Comparison of ENCODE assay signal across 8 cellular contexts in genomic region chr4:63717384-63717783, GRCh38.
DNase-seq lines count a peak whose midpoint lies in the region; ATAC-seq, FAIRE-seq and TF ChIP-seq lines count a peak whose summit lies in the region.

No MANE protein-coding gene starts in this region.

- H3K27me3 ChIP-seq in bronchial epithelial cell (ENCODE audit: control insufficient read depth, insufficient read depth, low read length) = no peaks in the 10 kb centered on the region

- no peak for TF ChIP-seq POLR2A in GM18505 (IDR thresholded peaks at IDR 0.05; ENCODE audit: borderline replicate concordance, extremely low read depth, insufficient read depth, insufficient read length)

- H3K36me3 ChIP-seq in bronchial epithelial cell (ENCODE audit: control insufficient read depth, insufficient read depth, low read length) = no peaks in the 10 kb centered on the region

- H3K4me3 ChIP-seq in bronchial epithelial cell (ENCODE audit: low read depth, low read length) (no peak overlapping the region), retinal pigment epithelial cell (ENCODE audit: low read length) (no peak overlapping the region), foreskin fibroblast (ENCODE audit: low read depth in 1 of 2, low read length in 2 of 2) (no peak overlapping the region)

- no peak for TF ChIP-seq CTCF in bronchial epithelial cell (IDR thresholded peaks at IDR 0.05; ENCODE audit: insufficient read depth, low read length, severe bottlenecking)
- TF ChIP-seq CTCF in retinal pigment epithelial cell (conservative IDR thresholded peaks at IDR 0.05; ENCODE audit: low read depth, low read length) = peak; percentile 60
- no peak for TF ChIP-seq CTCF in foreskin fibroblast (IDR thresholded peaks at IDR 0.05; ENCODE audit: low read depth, low read length)

- ATAC-seq in GM18505 (IDR thresholded peaks at IDR 0.05; ENCODE audit: unreplicated experiment) = no peak
- ATAC-seq in HG02970 (IDR thresholded peaks at IDR 0.05; ENCODE audit: low FRiP score, unreplicated experiment) = no peak

- FAIRE-seq in bronchial epithelial cell (lab: Jason Lieb, UNC) = no peak

- DNase-seq in NOMO-1 treated with DMSO at 0.1 percent for 48 hours (lab: John Stamatoyannopoulos, UW; ENCODE audit: unreplicated experiment) = peak; percentile 0
- DNase-seq in NOMO-1 treated with dmso at 0.1 percent for 144 hours (lab: John Stamatoyannopoulos, UW; ENCODE audit: unreplicated experiment) = no peak
- peak; percentile 2 to 9 for DNase-seq in NCI-H1930 (lab: John Stamatoyannopoulos, UW)
- DNase-seq in bronchial epithelial cell (ENCODE audit: low read depth) = peak; percentile 12
- peak; percentile 25 for DNase-seq in retinal pigment epithelial cell (ENCODE audit: low read depth)
- no peak for DNase-seq in foreskin fibroblast

Comparison
In these comparisons a context has a peak if more than half of its experiments do, and no peak if none do; other contexts are left out.
1. DNase-seq: peak in NOMO-1 treated with DMSO at 0.1 percent for 48 hours (single experiment), NCI-H1930 (2 of 2), bronchial epithelial cell (single experiment) and retinal pigment epithelial cell (single experiment); none in NOMO-1 treated with dmso at 0.1 percent for 144 hours (single experiment) and foreskin fibroblast (0 of 2).